ENCODE assay signal across 1 cellular context in the genomic region with DNA sequence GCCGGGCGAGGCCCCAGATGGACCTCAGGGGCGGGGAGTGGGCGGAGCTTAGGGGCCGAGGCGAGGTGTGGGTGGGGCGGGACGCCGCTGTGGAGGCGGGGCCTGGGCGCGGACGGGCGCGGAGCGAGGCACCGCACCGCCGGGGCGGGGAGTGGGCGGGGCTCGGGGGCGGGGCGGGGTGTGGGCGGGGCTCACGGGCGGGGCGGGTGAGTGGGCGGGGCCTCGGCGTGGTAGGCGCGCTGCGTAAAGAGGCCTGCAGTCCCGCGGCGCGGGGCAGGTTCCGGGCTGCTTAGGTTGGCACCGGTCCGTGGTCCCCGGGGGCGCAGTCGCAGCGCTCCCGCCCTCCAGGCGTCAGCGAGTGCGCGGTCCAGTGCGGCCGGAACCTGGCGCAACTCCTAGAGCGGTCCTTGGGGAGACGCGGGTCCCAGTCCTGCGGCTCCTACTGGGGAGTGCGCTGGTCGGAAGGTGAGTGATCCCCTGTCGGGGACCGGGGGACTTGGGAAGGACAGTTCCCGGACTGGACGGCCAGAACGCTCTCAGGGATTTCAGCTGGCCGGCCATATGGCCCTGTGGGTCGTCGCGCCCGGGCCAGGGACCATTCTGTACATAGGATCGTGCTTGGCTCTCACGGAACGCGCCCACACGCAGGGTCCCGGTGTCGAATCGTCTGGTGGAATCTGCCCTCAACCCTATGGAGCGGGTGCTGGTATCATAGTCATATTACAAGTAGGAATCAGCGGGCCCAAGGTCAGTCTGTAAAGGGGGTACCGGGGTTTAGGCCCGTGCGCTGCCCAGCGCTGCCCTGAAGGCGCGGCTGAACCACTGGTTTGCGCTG.
TF ChIP-seq lines count a peak whose summit lies in the region.

A gene with protein sequence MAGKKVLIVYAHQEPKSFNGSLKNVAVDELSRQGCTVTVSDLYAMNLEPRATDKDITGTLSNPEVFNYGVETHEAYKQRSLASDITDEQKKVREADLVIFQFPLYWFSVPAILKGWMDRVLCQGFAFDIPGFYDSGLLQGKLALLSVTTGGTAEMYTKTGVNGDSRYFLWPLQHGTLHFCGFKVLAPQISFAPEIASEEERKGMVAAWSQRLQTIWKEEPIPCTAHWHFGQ (plus strand): TSS at position 274 of the 835 bp plus-strand sequence. CDS start 6,659 bp downstream, outside the sequence.

TF ChIP-seq in WTC11, 78 proteins besides CTCF, POLR2A, EP300 and RAD21 (continued from another document and continues in another):
- TF ChIP-seq, protein P1, sequence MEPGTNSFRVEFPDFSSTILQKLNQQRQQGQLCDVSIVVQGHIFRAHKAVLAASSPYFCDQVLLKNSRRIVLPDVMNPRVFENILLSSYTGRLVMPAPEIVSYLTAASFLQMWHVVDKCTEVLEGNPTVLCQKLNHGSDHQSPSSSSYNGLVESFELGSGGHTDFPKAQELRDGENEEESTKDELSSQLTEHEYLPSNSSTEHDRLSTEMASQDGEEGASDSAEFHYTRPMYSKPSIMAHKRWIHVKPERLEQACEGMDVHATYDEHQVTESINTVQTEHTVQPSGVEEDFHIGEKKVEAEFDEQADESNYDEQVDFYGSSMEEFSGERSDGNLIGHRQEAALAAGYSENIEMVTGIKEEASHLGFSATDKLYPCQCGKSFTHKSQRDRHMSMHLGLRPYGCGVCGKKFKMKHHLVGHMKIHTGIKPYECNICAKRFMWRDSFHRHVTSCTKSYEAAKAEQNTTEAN (CRISPR knock-in tag; IDR thresholded peaks at IDR 0.05): no peak
- no peak for TF ChIP-seq GRHL2 (CRISPR knock-in tag; IDR thresholded peaks at IDR 0.05; ENCODE audit: insufficient replicate concordance, severe bottlenecking)
- TF ChIP-seq MYBL2 (CRISPR knock-in tag; IDR thresholded peaks at IDR 0.05): no peak
- TF ChIP-seq, protein P2, sequence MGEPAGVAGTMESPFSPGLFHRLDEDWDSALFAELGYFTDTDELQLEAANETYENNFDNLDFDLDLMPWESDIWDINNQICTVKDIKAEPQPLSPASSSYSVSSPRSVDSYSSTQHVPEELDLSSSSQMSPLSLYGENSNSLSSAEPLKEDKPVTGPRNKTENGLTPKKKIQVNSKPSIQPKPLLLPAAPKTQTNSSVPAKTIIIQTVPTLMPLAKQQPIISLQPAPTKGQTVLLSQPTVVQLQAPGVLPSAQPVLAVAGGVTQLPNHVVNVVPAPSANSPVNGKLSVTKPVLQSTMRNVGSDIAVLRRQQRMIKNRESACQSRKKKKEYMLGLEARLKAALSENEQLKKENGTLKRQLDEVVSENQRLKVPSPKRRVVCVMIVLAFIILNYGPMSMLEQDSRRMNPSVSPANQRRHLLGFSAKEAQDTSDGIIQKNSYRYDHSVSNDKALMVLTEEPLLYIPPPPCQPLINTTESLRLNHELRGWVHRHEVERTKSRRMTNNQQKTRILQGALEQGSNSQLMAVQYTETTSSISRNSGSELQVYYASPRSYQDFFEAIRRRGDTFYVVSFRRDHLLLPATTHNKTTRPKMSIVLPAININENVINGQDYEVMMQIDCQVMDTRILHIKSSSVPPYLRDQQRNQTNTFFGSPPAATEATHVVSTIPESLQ (CRISPR knock-in tag; IDR thresholded peaks at IDR 0.05): no peak
- TF ChIP-seq SMAD4 (CRISPR knock-in tag; IDR thresholded peaks at IDR 0.05): no peak
- TF ChIP-seq HMGA2 (CRISPR knock-in tag; IDR thresholded peaks at IDR 0.05): no peak
- TF ChIP-seq KAT7 (CRISPR knock-in tag; IDR thresholded peaks at IDR 0.05; ENCODE audit: borderline replicate concordance): no peak
- no peak for TF ChIP-seq ZNF121 (CRISPR knock-in tag; IDR thresholded peaks at IDR 0.05)
- peak; percentile 72 for TF ChIP-seq GABPB1 (CRISPR knock-in tag; IDR thresholded peaks at IDR 0.05)
- TF ChIP-seq, protein P3, sequence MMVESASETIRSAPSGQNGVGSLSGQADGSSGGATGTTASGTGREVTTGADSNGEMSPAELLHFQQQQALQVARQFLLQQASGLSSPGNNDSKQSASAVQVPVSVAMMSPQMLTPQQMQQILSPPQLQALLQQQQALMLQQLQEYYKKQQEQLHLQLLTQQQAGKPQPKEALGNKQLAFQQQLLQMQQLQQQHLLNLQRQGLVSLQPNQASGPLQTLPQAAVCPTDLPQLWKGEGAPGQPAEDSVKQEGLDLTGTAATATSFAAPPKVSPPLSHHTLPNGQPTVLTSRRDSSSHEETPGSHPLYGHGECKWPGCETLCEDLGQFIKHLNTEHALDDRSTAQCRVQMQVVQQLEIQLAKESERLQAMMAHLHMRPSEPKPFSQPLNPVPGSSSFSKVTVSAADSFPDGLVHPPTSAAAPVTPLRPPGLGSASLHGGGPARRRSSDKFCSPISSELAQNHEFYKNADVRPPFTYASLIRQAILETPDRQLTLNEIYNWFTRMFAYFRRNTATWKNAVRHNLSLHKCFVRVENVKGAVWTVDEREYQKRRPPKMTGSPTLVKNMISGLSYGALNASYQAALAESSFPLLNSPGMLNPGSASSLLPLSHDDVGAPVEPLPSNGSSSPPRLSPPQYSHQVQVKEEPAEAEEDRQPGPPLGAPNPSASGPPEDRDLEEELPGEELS (CRISPR knock-in tag; IDR thresholded peaks at IDR 0.05): no peak; the same call in 1 of the 2 replicates
- no peak for TF ChIP-seq ZNF219 (CRISPR knock-in tag; IDR thresholded peaks at IDR 0.05; ENCODE audit: borderline replicate concordance)
- TF ChIP-seq TCF7 (CRISPR knock-in tag; IDR thresholded peaks at IDR 0.05; ENCODE audit: low read depth): no peak
- no peak for TF ChIP-seq GTF2I (CRISPR knock-in tag; conservative IDR thresholded peaks at IDR 0.05)
- peak; percentile 67 for TF ChIP-seq JUN (CRISPR knock-in tag; IDR thresholded peaks at IDR 0.05)
- TF ChIP-seq TP53 (CRISPR knock-in tag; IDR thresholded peaks at IDR 0.05): no peak
- TF ChIP-seq ZNF396 (CRISPR knock-in tag; IDR thresholded peaks at IDR 0.05; ENCODE audit: borderline replicate concordance): no peak
- TF ChIP-seq ZNF317 (CRISPR knock-in tag; IDR thresholded peaks at IDR 0.05; ENCODE audit: borderline replicate concordance, low read depth): no peak
- TF ChIP-seq, protein P4, sequence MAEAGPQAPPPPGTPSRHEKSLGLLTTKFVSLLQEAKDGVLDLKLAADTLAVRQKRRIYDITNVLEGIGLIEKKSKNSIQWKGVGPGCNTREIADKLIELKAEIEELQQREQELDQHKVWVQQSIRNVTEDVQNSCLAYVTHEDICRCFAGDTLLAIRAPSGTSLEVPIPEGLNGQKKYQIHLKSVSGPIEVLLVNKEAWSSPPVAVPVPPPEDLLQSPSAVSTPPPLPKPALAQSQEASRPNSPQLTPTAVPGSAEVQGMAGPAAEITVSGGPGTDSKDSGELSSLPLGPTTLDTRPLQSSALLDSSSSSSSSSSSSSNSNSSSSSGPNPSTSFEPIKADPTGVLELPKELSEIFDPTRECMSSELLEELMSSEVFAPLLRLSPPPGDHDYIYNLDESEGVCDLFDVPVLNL (CRISPR knock-in tag; IDR thresholded peaks at IDR 0.05; ENCODE audit: borderline replicate concordance, low read depth): no peak
- no peak for TF ChIP-seq IRF2 (CRISPR knock-in tag; IDR thresholded peaks at IDR 0.05; ENCODE audit: borderline replicate concordance, low read depth)
- TF ChIP-seq SP1 (CRISPR knock-in tag; conservative IDR thresholded peaks at IDR 0.05): peak; percentile 81
- TF ChIP-seq RELA (CRISPR knock-in tag; IDR thresholded peaks at IDR 0.05; ENCODE audit: borderline replicate concordance): no peak; the same call in 1 of the 2 replicates
- TF ChIP-seq, protein P5, sequence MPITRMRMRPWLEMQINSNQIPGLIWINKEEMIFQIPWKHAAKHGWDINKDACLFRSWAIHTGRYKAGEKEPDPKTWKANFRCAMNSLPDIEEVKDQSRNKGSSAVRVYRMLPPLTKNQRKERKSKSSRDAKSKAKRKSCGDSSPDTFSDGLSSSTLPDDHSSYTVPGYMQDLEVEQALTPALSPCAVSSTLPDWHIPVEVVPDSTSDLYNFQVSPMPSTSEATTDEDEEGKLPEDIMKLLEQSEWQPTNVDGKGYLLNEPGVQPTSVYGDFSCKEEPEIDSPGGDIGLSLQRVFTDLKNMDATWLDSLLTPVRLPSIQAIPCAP (CRISPR knock-in tag; IDR thresholded peaks at IDR 0.05): no peak
- TF ChIP-seq, protein P6, sequence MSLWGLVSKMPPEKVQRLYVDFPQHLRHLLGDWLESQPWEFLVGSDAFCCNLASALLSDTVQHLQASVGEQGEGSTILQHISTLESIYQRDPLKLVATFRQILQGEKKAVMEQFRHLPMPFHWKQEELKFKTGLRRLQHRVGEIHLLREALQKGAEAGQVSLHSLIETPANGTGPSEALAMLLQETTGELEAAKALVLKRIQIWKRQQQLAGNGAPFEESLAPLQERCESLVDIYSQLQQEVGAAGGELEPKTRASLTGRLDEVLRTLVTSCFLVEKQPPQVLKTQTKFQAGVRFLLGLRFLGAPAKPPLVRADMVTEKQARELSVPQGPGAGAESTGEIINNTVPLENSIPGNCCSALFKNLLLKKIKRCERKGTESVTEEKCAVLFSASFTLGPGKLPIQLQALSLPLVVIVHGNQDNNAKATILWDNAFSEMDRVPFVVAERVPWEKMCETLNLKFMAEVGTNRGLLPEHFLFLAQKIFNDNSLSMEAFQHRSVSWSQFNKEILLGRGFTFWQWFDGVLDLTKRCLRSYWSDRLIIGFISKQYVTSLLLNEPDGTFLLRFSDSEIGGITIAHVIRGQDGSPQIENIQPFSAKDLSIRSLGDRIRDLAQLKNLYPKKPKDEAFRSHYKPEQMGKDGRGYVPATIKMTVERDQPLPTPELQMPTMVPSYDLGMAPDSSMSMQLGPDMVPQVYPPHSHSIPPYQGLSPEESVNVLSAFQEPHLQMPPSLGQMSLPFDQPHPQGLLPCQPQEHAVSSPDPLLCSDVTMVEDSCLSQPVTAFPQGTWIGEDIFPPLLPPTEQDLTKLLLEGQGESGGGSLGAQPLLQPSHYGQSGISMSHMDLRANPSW (CRISPR knock-in tag; conservative IDR thresholded peaks at IDR 0.05; ENCODE audit: low read depth): no peak
- TF ChIP-seq, protein P7, sequence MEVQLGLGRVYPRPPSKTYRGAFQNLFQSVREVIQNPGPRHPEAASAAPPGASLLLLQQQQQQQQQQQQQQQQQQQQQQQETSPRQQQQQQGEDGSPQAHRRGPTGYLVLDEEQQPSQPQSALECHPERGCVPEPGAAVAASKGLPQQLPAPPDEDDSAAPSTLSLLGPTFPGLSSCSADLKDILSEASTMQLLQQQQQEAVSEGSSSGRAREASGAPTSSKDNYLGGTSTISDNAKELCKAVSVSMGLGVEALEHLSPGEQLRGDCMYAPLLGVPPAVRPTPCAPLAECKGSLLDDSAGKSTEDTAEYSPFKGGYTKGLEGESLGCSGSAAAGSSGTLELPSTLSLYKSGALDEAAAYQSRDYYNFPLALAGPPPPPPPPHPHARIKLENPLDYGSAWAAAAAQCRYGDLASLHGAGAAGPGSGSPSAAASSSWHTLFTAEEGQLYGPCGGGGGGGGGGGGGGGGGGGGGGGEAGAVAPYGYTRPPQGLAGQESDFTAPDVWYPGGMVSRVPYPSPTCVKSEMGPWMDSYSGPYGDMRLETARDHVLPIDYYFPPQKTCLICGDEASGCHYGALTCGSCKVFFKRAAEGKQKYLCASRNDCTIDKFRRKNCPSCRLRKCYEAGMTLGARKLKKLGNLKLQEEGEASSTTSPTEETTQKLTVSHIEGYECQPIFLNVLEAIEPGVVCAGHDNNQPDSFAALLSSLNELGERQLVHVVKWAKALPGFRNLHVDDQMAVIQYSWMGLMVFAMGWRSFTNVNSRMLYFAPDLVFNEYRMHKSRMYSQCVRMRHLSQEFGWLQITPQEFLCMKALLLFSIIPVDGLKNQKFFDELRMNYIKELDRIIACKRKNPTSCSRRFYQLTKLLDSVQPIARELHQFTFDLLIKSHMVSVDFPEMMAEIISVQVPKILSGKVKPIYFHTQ (CRISPR knock-in tag; IDR thresholded peaks at IDR 0.05): no peak
- no peak for TF ChIP-seq JAZF1 (CRISPR knock-in tag; IDR thresholded peaks at IDR 0.05)
- TF ChIP-seq, protein P8, sequence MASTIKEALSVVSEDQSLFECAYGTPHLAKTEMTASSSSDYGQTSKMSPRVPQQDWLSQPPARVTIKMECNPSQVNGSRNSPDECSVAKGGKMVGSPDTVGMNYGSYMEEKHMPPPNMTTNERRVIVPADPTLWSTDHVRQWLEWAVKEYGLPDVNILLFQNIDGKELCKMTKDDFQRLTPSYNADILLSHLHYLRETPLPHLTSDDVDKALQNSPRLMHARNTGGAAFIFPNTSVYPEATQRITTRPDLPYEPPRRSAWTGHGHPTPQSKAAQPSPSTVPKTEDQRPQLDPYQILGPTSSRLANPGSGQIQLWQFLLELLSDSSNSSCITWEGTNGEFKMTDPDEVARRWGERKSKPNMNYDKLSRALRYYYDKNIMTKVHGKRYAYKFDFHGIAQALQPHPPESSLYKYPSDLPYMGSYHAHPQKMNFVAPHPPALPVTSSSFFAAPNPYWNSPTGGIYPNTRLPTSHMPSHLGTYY (CRISPR knock-in tag; IDR thresholded peaks at IDR 0.05): no peak
- TF ChIP-seq, protein P9, sequence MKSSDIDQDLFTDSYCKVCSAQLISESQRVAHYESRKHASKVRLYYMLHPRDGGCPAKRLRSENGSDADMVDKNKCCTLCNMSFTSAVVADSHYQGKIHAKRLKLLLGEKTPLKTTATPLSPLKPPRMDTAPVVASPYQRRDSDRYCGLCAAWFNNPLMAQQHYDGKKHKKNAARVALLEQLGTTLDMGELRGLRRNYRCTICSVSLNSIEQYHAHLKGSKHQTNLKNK (CRISPR knock-in tag; IDR thresholded peaks at IDR 0.05): no peak
- peak; percentile 67; the same call in 1 of the 2 replicates for TF ChIP-seq NFE2L1 (CRISPR knock-in tag; IDR thresholded peaks at IDR 0.05)
- TF ChIP-seq, protein P10, sequence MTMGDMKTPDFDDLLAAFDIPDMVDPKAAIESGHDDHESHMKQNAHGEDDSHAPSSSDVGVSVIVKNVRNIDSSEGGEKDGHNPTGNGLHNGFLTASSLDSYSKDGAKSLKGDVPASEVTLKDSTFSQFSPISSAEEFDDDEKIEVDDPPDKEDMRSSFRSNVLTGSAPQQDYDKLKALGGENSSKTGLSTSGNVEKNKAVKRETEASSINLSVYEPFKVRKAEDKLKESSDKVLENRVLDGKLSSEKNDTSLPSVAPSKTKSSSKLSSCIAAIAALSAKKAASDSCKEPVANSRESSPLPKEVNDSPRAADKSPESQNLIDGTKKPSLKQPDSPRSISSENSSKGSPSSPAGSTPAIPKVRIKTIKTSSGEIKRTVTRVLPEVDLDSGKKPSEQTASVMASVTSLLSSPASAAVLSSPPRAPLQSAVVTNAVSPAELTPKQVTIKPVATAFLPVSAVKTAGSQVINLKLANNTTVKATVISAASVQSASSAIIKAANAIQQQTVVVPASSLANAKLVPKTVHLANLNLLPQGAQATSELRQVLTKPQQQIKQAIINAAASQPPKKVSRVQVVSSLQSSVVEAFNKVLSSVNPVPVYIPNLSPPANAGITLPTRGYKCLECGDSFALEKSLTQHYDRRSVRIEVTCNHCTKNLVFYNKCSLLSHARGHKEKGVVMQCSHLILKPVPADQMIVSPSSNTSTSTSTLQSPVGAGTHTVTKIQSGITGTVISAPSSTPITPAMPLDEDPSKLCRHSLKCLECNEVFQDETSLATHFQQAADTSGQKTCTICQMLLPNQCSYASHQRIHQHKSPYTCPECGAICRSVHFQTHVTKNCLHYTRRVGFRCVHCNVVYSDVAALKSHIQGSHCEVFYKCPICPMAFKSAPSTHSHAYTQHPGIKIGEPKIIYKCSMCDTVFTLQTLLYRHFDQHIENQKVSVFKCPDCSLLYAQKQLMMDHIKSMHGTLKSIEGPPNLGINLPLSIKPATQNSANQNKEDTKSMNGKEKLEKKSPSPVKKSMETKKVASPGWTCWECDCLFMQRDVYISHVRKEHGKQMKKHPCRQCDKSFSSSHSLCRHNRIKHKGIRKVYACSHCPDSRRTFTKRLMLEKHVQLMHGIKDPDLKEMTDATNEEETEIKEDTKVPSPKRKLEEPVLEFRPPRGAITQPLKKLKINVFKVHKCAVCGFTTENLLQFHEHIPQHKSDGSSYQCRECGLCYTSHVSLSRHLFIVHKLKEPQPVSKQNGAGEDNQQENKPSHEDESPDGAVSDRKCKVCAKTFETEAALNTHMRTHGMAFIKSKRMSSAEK (CRISPR knock-in tag; IDR thresholded peaks at IDR 0.05; ENCODE audit: borderline replicate concordance): no peak
